In the genomic region with DNA sequence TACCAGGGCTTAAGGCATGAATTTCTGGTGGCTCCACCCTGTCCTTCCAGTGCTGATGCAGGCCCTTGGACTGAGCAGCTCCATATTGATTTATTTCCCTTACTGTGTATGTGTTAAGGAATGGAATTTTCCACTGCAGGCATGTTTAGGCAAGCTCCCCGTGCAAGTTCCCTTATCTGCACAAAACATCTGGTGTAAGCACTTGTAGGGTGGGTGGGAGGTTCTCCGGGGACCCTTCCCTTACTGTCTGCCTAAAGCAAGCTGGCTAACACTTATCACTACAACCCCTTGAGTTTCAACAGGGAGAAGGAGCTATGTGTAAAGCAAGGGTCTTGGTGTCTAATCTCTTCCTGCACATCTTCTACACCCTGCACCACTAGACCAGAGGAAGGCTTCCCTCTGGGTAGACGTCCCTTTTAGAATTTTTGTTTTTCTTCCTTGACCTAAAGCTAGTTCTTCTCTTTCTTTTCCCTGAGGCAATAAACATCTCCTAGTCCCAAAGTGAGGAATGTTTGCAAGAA, we compare ENCODE assay signal across 1 cellular context.
TF ChIP-seq lines count a peak whose summit lies in the region.

No MANE protein-coding gene starts in this region.

TF ChIP-seq in K562, 482 proteins besides CTCF, POLR2A, EP300 and RAD21 (continued from another document and continues in another):
- TF ChIP-seq MXI1 (IDR thresholded peaks at IDR 0.05; ENCODE audit: low read depth, low read length) (no peak; the same call in 1 of the 2 replicates), NFXL1 (CRISPR knock-in tag; IDR thresholded peaks at IDR 0.05) (no peak), SRSF7 (optimal IDR thresholded peaks at IDR 0.05; ENCODE audit: low read depth, low read length) (no peak), CC2D1A (IDR thresholded peaks at IDR 0.05) (peak; percentile 18; the same call in 1 of the 2 replicates), FOXJ3 (CRISPR knock-in tag; IDR thresholded peaks at IDR 0.05) (no peak), ARID1B (IDR thresholded peaks at IDR 0.05) (peak; percentile 96), ZNF174 (CRISPR knock-in tag; IDR thresholded peaks at IDR 0.05) (no peak), SUPT5H (IDR thresholded peaks at IDR 0.05) (no peak), ZNF146 (CRISPR knock-in tag; IDR thresholded peaks at IDR 0.05; ENCODE audit: unreplicated experiment) (no peak), ZNF134 (CRISPR knock-in tag; conservative IDR thresholded peaks at IDR 0.05) (no peak), ZNF140 (CRISPR knock-in tag; IDR thresholded peaks at IDR 0.05) (no peak), ZNF41 (CRISPR knock-in tag; conservative IDR thresholded peaks at IDR 0.05) (no peak), TAF1 (IDR thresholded peaks at IDR 0.05; ENCODE audit: control insufficient read depth, extremely low read depth, insufficient read depth, low read length, severe bottlenecking) (peak; percentile 40), ZNF24 (IDR thresholded peaks at IDR 0.05) (no peak), HNRNPK (IDR thresholded peaks at IDR 0.05; ENCODE audit: low read depth, low read length, poor library complexity, severe bottlenecking) (no peak), ZNF79 (CRISPR knock-in tag; IDR thresholded peaks at IDR 0.05; ENCODE audit: low read depth) (no peak), ELF2 (CRISPR knock-in tag; IDR thresholded peaks at IDR 0.05) (no peak), NFIC (IDR thresholded peaks at IDR 0.05) (peak; percentile 59), PHB2 (IDR thresholded peaks at IDR 0.05; ENCODE audit: low read depth) (no peak), ZNF408 (CRISPR knock-in tag; IDR thresholded peaks at IDR 0.05; ENCODE audit: low read depth) (no peak), MAFK (IDR thresholded peaks at IDR 0.05; ENCODE audit: low read length) (no peak), BRF1 (IDR thresholded peaks at IDR 0.05; ENCODE audit: borderline replicate concordance, extremely low read depth, insufficient read length) (no peak), ZNF165 (CRISPR knock-in tag; IDR thresholded peaks at IDR 0.05; ENCODE audit: borderline replicate concordance) (no peak), SAFB2 (IDR thresholded peaks at IDR 0.05; ENCODE audit: borderline replicate concordance, low read depth, low read length, severe bottlenecking) (no peak), ETV5 (CRISPR knock-in tag; IDR thresholded peaks at IDR 0.05; ENCODE audit: low read depth) (no peak), CCAR2 (IDR thresholded peaks at IDR 0.05; ENCODE audit: low read depth, low read length) (no peak), ILF3 (IDR thresholded peaks at IDR 0.05; ENCODE audit: borderline replicate concordance) (no peak), SIN3A (IDR thresholded peaks at IDR 0.05; ENCODE audit: borderline replicate concordance in 2 of 2, control insufficient read depth in 1 of 2, low read depth in 2 of 2, low read length in 2 of 2) (no peak), PCBP1 (IDR thresholded peaks at IDR 0.05; ENCODE audit: low read depth, low read length, poor library complexity, severe bottlenecking) (no peak)
- TF ChIP-seq, protein P1, sequence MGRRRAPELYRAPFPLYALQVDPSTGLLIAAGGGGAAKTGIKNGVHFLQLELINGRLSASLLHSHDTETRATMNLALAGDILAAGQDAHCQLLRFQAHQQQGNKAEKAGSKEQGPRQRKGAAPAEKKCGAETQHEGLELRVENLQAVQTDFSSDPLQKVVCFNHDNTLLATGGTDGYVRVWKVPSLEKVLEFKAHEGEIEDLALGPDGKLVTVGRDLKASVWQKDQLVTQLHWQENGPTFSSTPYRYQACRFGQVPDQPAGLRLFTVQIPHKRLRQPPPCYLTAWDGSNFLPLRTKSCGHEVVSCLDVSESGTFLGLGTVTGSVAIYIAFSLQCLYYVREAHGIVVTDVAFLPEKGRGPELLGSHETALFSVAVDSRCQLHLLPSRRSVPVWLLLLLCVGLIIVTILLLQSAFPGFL (CRISPR knock-in tag; IDR thresholded peaks at IDR 0.05) = no peak
- TF ChIP-seq, protein P2, sequence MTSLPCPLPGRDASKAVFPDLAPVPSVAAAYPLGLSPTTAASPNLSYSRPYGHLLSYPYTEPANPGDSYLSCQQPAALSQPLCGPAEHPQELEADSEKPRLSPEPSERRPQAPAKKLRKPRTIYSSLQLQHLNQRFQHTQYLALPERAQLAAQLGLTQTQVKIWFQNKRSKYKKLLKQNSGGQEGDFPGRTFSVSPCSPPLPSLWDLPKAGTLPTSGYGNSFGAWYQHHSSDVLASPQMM (CRISPR knock-in tag; IDR thresholded peaks at IDR 0.05) = no peak
- TF ChIP-seq, protein P3, sequence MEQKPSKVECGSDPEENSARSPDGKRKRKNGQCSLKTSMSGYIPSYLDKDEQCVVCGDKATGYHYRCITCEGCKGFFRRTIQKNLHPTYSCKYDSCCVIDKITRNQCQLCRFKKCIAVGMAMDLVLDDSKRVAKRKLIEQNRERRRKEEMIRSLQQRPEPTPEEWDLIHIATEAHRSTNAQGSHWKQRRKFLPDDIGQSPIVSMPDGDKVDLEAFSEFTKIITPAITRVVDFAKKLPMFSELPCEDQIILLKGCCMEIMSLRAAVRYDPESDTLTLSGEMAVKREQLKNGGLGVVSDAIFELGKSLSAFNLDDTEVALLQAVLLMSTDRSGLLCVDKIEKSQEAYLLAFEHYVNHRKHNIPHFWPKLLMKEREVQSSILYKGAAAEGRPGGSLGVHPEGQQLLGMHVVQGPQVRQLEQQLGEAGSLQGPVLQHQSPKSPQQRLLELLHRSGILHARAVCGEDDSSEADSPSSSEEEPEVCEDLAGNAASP (IDR thresholded peaks at IDR 0.05) = no peak
- TF ChIP-seq, protein P4, sequence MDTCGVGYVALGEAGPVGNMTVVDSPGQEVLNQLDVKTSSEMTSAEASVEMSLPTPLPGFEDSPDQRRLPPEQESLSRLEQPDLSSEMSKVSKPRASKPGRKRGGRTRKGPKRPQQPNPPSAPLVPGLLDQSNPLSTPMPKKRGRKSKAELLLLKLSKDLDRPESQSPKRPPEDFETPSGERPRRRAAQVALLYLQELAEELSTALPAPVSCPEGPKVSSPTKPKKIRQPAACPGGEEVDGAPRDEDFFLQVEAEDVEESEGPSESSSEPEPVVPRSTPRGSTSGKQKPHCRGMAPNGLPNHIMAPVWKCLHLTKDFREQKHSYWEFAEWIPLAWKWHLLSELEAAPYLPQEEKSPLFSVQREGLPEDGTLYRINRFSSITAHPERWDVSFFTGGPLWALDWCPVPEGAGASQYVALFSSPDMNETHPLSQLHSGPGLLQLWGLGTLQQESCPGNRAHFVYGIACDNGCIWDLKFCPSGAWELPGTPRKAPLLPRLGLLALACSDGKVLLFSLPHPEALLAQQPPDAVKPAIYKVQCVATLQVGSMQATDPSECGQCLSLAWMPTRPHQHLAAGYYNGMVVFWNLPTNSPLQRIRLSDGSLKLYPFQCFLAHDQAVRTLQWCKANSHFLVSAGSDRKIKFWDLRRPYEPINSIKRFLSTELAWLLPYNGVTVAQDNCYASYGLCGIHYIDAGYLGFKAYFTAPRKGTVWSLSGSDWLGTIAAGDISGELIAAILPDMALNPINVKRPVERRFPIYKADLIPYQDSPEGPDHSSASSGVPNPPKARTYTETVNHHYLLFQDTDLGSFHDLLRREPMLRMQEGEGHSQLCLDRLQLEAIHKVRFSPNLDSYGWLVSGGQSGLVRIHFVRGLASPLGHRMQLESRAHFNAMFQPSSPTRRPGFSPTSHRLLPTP (IDR thresholded peaks at IDR 0.05; ENCODE audit: borderline replicate concordance, extremely low read depth, insufficient read length) = no peak
- TF ChIP-seq, protein P5, sequence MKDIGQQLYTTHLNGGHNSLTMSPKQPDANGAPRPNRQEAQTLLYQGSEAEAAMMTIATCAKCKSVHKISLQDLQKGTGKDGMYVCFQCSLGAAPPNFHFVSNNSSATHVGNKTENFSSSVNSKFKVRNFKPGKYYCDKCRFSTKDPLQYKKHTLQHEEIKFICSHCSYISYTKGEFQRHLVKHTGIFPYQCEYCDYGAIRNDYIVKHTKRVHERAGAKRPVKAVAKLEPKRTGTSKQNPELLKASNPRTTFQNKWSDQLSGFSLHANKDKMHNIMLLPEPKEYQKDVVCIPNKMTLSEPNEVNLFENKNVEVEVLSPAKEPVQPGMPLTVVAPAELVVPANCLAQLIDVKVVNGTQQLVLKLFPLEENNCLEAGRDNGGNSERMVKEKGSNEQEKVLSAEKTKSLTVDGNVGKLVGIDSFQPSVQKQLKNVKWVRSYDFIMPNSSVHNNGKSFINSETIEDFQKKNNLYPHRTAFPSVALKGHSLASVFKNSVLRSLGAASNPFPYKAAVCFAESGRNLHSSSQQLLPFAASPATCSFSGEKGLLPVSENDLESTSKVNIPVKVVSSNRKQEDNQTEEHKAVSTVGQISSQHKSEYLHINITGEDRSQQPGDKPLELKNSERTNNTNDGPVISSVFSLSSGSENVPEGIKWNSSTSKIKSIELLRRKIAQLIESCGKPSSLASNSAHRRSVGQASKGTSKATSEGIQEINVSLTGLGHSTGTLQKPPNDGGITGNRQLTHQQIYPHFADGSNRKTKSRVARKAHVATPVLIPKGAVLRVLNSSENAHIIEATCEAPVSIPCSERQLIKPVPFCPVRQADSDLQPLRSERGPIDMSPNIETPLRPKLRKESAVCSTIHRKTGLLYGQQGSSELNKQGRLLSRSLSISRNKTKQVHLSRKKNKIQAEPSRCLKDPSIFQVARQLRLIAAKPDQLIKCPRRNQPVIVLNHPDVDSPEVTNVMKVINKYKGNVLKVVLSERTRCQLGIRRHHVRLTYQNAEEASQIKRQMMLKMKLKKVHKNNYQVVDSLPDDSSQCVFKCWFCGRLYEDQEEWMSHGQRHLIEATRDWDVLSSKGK (CRISPR knock-in tag; IDR thresholded peaks at IDR 0.05) = no peak
- TF ChIP-seq, protein P6, sequence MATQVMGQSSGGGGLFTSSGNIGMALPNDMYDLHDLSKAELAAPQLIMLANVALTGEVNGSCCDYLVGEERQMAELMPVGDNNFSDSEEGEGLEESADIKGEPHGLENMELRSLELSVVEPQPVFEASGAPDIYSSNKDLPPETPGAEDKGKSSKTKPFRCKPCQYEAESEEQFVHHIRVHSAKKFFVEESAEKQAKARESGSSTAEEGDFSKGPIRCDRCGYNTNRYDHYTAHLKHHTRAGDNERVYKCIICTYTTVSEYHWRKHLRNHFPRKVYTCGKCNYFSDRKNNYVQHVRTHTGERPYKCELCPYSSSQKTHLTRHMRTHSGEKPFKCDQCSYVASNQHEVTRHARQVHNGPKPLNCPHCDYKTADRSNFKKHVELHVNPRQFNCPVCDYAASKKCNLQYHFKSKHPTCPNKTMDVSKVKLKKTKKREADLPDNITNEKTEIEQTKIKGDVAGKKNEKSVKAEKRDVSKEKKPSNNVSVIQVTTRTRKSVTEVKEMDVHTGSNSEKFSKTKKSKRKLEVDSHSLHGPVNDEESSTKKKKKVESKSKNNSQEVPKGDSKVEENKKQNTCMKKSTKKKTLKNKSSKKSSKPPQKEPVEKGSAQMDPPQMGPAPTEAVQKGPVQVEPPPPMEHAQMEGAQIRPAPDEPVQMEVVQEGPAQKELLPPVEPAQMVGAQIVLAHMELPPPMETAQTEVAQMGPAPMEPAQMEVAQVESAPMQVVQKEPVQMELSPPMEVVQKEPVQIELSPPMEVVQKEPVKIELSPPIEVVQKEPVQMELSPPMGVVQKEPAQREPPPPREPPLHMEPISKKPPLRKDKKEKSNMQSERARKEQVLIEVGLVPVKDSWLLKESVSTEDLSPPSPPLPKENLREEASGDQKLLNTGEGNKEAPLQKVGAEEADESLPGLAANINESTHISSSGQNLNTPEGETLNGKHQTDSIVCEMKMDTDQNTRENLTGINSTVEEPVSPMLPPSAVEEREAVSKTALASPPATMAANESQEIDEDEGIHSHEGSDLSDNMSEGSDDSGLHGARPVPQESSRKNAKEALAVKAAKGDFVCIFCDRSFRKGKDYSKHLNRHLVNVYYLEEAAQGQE (CRISPR knock-in tag; IDR thresholded peaks at IDR 0.05; ENCODE audit: low read depth) = no peak
- TF ChIP-seq, protein P7, sequence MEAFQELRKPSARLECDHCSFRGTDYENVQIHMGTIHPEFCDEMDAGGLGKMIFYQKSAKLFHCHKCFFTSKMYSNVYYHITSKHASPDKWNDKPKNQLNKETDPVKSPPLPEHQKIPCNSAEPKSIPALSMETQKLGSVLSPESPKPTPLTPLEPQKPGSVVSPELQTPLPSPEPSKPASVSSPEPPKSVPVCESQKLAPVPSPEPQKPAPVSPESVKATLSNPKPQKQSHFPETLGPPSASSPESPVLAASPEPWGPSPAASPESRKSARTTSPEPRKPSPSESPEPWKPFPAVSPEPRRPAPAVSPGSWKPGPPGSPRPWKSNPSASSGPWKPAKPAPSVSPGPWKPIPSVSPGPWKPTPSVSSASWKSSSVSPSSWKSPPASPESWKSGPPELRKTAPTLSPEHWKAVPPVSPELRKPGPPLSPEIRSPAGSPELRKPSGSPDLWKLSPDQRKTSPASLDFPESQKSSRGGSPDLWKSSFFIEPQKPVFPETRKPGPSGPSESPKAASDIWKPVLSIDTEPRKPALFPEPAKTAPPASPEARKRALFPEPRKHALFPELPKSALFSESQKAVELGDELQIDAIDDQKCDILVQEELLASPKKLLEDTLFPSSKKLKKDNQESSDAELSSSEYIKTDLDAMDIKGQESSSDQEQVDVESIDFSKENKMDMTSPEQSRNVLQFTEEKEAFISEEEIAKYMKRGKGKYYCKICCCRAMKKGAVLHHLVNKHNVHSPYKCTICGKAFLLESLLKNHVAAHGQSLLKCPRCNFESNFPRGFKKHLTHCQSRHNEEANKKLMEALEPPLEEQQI (IDR thresholded peaks at IDR 0.05) = no peak
- TF ChIP-seq, protein P8, sequence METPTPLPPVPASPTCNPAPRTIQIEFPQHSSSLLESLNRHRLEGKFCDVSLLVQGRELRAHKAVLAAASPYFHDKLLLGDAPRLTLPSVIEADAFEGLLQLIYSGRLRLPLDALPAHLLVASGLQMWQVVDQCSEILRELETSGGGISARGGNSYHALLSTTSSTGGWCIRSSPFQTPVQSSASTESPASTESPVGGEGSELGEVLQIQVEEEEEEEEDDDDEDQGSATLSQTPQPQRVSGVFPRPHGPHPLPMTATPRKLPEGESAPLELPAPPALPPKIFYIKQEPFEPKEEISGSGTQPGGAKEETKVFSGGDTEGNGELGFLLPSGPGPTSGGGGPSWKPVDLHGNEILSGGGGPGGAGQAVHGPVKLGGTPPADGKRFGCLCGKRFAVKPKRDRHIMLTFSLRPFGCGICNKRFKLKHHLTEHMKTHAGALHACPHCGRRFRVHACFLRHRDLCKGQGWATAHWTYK (CRISPR knock-in tag; IDR thresholded peaks at IDR 0.05) = no peak
- TF ChIP-seq, protein P9, sequence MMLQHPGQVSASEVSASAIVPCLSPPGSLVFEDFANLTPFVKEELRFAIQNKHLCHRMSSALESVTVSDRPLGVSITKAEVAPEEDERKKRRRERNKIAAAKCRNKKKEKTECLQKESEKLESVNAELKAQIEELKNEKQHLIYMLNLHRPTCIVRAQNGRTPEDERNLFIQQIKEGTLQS (IDR thresholded peaks at IDR 0.05) = no peak
- TF ChIP-seq, protein P9 (CRISPR knock-in tag; conservative IDR thresholded peaks at IDR 0.05) = no peak
- TF ChIP-seq, protein P10, sequence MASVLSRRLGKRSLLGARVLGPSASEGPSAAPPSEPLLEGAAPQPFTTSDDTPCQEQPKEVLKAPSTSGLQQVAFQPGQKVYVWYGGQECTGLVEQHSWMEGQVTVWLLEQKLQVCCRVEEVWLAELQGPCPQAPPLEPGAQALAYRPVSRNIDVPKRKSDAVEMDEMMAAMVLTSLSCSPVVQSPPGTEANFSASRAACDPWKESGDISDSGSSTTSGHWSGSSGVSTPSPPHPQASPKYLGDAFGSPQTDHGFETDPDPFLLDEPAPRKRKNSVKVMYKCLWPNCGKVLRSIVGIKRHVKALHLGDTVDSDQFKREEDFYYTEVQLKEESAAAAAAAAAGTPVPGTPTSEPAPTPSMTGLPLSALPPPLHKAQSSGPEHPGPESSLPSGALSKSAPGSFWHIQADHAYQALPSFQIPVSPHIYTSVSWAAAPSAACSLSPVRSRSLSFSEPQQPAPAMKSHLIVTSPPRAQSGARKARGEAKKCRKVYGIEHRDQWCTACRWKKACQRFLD (CRISPR knock-in tag; IDR thresholded peaks at IDR 0.05) = peak; percentile 68; the same call in 1 of the 2 replicates
